In the genomic region with DNA sequence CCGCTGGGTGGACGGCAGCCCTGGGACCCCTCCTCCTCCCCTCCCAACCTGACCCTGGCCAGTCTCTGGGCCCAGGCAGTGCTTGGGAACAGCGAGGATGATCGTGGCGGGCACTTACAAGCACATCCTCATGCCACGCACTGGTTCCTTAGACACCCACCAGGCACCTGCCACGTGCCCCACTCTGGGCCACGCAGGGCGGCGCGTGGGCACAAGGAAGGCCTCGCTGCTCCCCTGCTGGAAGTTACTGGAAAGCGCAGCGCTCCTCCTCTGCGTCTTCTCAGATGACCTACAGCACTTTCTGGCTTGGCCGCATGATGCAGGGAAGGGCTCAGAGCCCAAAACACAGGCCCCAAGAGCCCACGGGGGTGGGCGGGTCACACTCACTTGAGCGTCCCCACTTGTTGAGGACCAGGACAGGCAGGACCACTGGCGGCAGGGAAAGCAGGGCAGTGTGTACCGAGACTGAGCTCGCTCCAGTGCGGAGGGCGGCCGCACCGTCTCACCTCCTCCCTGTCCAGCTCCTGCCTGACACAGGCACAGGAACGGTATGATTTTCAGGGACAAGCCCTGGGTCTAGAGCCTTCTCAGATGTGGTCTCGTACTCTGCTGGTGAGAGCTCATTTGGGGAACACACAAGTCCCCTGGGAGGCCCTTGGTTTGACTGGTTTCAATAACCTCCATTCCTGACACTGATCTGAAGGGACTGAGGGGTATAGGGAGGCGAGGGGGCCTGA, we compare ENCODE assay signal across 1 cellular context.
TF ChIP-seq lines count a peak whose summit lies in the region.

No MANE protein-coding gene starts in this region.

TF ChIP-seq in H1, 55 proteins besides CTCF, POLR2A, EP300 and RAD21:
- TF ChIP-seq, protein P1, sequence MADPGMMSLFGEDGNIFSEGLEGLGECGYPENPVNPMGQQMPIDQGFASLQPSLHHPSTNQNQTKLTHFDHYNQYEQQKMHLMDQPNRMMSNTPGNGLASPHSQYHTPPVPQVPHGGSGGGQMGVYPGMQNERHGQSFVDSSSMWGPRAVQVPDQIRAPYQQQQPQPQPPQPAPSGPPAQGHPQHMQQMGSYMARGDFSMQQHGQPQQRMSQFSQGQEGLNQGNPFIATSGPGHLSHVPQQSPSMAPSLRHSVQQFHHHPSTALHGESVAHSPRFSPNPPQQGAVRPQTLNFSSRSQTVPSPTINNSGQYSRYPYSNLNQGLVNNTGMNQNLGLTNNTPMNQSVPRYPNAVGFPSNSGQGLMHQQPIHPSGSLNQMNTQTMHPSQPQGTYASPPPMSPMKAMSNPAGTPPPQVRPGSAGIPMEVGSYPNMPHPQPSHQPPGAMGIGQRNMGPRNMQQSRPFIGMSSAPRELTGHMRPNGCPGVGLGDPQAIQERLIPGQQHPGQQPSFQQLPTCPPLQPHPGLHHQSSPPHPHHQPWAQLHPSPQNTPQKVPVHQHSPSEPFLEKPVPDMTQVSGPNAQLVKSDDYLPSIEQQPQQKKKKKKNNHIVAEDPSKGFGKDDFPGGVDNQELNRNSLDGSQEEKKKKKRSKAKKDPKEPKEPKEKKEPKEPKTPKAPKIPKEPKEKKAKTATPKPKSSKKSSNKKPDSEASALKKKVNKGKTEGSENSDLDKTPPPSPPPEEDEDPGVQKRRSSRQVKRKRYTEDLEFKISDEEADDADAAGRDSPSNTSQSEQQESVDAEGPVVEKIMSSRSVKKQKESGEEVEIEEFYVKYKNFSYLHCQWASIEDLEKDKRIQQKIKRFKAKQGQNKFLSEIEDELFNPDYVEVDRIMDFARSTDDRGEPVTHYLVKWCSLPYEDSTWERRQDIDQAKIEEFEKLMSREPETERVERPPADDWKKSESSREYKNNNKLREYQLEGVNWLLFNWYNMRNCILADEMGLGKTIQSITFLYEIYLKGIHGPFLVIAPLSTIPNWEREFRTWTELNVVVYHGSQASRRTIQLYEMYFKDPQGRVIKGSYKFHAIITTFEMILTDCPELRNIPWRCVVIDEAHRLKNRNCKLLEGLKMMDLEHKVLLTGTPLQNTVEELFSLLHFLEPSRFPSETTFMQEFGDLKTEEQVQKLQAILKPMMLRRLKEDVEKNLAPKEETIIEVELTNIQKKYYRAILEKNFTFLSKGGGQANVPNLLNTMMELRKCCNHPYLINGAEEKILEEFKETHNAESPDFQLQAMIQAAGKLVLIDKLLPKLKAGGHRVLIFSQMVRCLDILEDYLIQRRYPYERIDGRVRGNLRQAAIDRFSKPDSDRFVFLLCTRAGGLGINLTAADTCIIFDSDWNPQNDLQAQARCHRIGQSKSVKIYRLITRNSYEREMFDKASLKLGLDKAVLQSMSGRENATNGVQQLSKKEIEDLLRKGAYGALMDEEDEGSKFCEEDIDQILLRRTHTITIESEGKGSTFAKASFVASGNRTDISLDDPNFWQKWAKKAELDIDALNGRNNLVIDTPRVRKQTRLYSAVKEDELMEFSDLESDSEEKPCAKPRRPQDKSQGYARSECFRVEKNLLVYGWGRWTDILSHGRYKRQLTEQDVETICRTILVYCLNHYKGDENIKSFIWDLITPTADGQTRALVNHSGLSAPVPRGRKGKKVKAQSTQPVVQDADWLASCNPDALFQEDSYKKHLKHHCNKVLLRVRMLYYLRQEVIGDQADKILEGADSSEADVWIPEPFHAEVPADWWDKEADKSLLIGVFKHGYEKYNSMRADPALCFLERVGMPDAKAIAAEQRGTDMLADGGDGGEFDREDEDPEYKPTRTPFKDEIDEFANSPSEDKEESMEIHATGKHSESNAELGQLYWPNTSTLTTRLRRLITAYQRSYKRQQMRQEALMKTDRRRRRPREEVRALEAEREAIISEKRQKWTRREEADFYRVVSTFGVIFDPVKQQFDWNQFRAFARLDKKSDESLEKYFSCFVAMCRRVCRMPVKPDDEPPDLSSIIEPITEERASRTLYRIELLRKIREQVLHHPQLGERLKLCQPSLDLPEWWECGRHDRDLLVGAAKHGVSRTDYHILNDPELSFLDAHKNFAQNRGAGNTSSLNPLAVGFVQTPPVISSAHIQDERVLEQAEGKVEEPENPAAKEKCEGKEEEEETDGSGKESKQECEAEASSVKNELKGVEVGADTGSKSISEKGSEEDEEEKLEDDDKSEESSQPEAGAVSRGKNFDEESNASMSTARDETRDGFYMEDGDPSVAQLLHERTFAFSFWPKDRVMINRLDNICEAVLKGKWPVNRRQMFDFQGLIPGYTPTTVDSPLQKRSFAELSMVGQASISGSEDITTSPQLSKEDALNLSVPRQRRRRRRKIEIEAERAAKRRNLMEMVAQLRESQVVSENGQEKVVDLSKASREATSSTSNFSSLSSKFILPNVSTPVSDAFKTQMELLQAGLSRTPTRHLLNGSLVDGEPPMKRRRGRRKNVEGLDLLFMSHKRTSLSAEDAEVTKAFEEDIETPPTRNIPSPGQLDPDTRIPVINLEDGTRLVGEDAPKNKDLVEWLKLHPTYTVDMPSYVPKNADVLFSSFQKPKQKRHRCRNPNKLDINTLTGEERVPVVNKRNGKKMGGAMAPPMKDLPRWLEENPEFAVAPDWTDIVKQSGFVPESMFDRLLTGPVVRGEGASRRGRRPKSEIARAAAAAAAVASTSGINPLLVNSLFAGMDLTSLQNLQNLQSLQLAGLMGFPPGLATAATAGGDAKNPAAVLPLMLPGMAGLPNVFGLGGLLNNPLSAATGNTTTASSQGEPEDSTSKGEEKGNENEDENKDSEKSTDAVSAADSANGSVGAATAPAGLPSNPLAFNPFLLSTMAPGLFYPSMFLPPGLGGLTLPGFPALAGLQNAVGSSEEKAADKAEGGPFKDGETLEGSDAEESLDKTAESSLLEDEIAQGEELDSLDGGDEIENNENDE (IDR thresholded peaks at IDR 0.05; ENCODE audit: insufficient replicate concordance, low read length): no peak
- TF ChIP-seq EGR1 (IDR thresholded peaks at IDR 0.05; ENCODE audit: borderline replicate concordance, low read depth, low read length): peak; percentile 93
- peak; percentile 60; the same call in 1 of the 2 replicates for TF ChIP-seq FOSL1 (IDR thresholded peaks at IDR 0.05; ENCODE audit: insufficient read depth, low read depth, low read length)
